Comparison of ENCODE assay signal across 18 cellular contexts in genomic region chr7:139081584-139081983, GRCh38. TPM values are rescaled to one million over a fixed set of nuclear protein-coding genes. Genes with fewer than 3 reads are reported as not detected.
DNase-seq lines count a peak whose midpoint lies in the region; ATAC-seq and TF ChIP-seq lines count a peak whose summit lies in the region.
"Had no signal": no experiment of that assay in that cellular context is flagged by ENCODE, and none has a peak within 500 bp of the region (broad histone marks: within the 10 kb centered on the region; RNA-seq: fewer than 3 reads in every experiment).

No MANE protein-coding gene starts in this region.

- H3K4me1 ChIP-seq in SJCRH30: no peaks in the 10 kb centered on the region

- no peak overlapping the region for H3K4me3 ChIP-seq in SJCRH30

- H3K4me1 Mint-ChIP-seq in activated CD4-positive, alpha-beta T cell treated with anti-CD3 and anti-CD28 coated beads for 36 hours: peaks cover 88% of the 10 kb centered on the region
- peaks cover 57 to 66% of the 10 kb centered on the region in 2 donors for H3K4me1 Mint-ChIP-seq in natural killer cell treated with Interleukin-12 subunit alpha and Interleukin-12 subunit beta and Interleukin-15 and Interleukin-18, amount 100 ng/mL, for 72 hours (ENCODE audit: low read depth in 2 of 2)
- peaks cover 72 to 76% of the 10 kb centered on the region in 2 donors for H3K4me1 Mint-ChIP-seq in natural killer cell
- H3K4me1 Mint-ChIP-seq in activated naive CD8-positive, alpha-beta T cell (ENCODE audit: low read depth): peaks cover 86% of the 10 kb centered on the region
- peaks cover 43 to 96% (median 93%) of the 10 kb centered on the region in 4 donors for H3K4me1 Mint-ChIP-seq in naive thymus-derived CD8-positive, alpha-beta T cell

- ATAC-seq in activated CD4-positive, alpha-beta T cell treated with anti-CD3 and anti-CD28 coated beads for 36 hours: no peak
- ATAC-seq in natural killer cell treated with Interleukin-12 subunit alpha and Interleukin-12 subunit beta and Interleukin-15 and Interleukin-18, amount 100 ng/mL, for 72 hours: no peak
- ATAC-seq in natural killer cell: no peak
- no peak for ATAC-seq in naive thymus-derived CD8-positive, alpha-beta T cell

- DNase-seq in activated CD4-positive, alpha-beta T cell treated with anti-CD3 and anti-CD28 coated beads for 36 hours: no peak
- no peak for DNase-seq in activated CD4-positive, alpha-beta T cell treated with anti-CD3 and anti-CD28 coated beads, Interleukin-2, amount 50 U/mL, for 48 hours
- no peak for DNase-seq in natural killer cell treated with Interleukin-12 subunit alpha and Interleukin-12 subunit beta and Interleukin-15 and Interleukin-18, amount 100 ng/mL, for 72 hours (ENCODE audit: low spot score)
- DNase-seq in natural killer cell (no peak), GM19238 (ENCODE audit: insufficient read length, low spot score) (no peak), SJCRH30 (no peak)
- no peak for DNase-seq in naive thymus-derived CD8-positive, alpha-beta T cell
- DNase-seq: 8988T, C1 segment of cervical spinal cord, Calu3, DMS79, HCEC 1CT, NCI-H1436 treated with DMSO at 0.1 percent for 48 hours, NCI-H2081 treated with DMSO at 0.1 percent for 48 hours, NCI-H524, RPMI8226 had no signal

- H3K9me3 ChIP-seq in SJCRH30 (replicated peaks): no peaks in the 10 kb centered on the region

- CTCF ChIA-PET in activated CD4-positive, alpha-beta T cell treated with anti-CD3 and anti-CD28 coated beads for 36 hours (lab: Charles Lee): interaction anchor here (0.9 to 1.3 kb wide), 2 partner anchors 9 to 15 kb away, joined by 3 to 5 read pairs; no protein-coding TSS in a partner anchor

- no peak for TF ChIP-seq CTCF in natural killer cell (IDR thresholded peaks at IDR 0.05)

- POLR2A ChIA-PET in activated CD4-positive, alpha-beta T cell treated with anti-CD3 and anti-CD28 coated beads for 36 hours (lab: Charles Lee): no interaction called here
- POLR2A ChIA-PET in naive thymus-derived CD8-positive, alpha-beta T cell (lab: Charles Lee): interaction anchor here (0.5 to 10.7 kb wide), 5 partner anchors 10 to 46 kb away, joined by 4 to 121 read pairs (median 8); no protein-coding TSS in a partner anchor

- H3K9me3 Mint-ChIP-seq in activated CD4-positive, alpha-beta T cell treated with anti-CD3 and anti-CD28 coated beads for 36 hours (ENCODE audit: low read depth): no peaks in the 10 kb centered on the region
- no peaks in the 10 kb centered on the region for H3K9me3 Mint-ChIP-seq in natural killer cell treated with Interleukin-12 subunit alpha and Interleukin-12 subunit beta and Interleukin-15 and Interleukin-18, amount 100 ng/mL, for 72 hours
- H3K9me3 Mint-ChIP-seq in natural killer cell: no peaks in the 10 kb centered on the region
- H3K9me3 Mint-ChIP-seq in activated naive CD8-positive, alpha-beta T cell (ENCODE audit: low read depth): no peaks in the 10 kb centered on the region
- H3K9me3 Mint-ChIP-seq in naive thymus-derived CD8-positive, alpha-beta T cell: peaks cover 0 to 2% (median 0%) of the 10 kb centered on the region in 9 donors

- intact Hi-C loops in activated CD4-positive, alpha-beta T cell treated with anti-CD3 and anti-CD28 coated beads for 36 hours (cut with DNase I, micrococcal nuclease): no loop called here
- intact Hi-C loops in natural killer cell (cut with micrococcal nuclease): no loop called here

- H3K27ac Mint-ChIP-seq in activated CD4-positive, alpha-beta T cell treated with anti-CD3 and anti-CD28 coated beads for 36 hours: peak overlapping the region; percentile 79
- peak overlapping the region; percentile 56 to 62 for H3K27ac Mint-ChIP-seq in natural killer cell treated with Interleukin-12 subunit alpha and Interleukin-12 subunit beta and Interleukin-15 and Interleukin-18, amount 100 ng/mL, for 72 hours
- peak overlapping the region in 1 of 2 donors; percentile 27 for H3K27ac Mint-ChIP-seq in natural killer cell
- H3K27ac Mint-ChIP-seq in activated naive CD8-positive, alpha-beta T cell: peak overlapping the region; percentile 91
- peak overlapping the region; percentile 8 to 94 (median 88) for H3K27ac Mint-ChIP-seq in naive thymus-derived CD8-positive, alpha-beta T cell

- H3K27me3 ChIP-seq in SJCRH30: no peaks in the 10 kb centered on the region

- no peak overlapping the region for H3K27ac ChIP-seq in SJCRH30

- peaks cover 94% of the 10 kb centered on the region for H3K36me3 Mint-ChIP-seq in activated CD4-positive, alpha-beta T cell treated with anti-CD3 and anti-CD28 coated beads for 36 hours (ENCODE audit: low read depth)
- peaks cover 59% of the 10 kb centered on the region for H3K36me3 Mint-ChIP-seq in natural killer cell treated with Interleukin-12 subunit alpha and Interleukin-12 subunit beta and Interleukin-15 and Interleukin-18, amount 100 ng/mL, for 72 hours
- peaks cover 43% of the 10 kb centered on the region for H3K36me3 Mint-ChIP-seq in natural killer cell
- H3K36me3 Mint-ChIP-seq in activated naive CD8-positive, alpha-beta T cell: peaks cover 24% of the 10 kb centered on the region
- peaks cover 17 to 100% (median 55%) of the 10 kb centered on the region in 3 donors for H3K36me3 Mint-ChIP-seq in naive thymus-derived CD8-positive, alpha-beta T cell

- no peak overlapping the region for H3K4me3 Mint-ChIP-seq in activated CD4-positive, alpha-beta T cell treated with anti-CD3 and anti-CD28 coated beads for 36 hours
- no peak overlapping the region for H3K4me3 Mint-ChIP-seq in natural killer cell treated with Interleukin-12 subunit alpha and Interleukin-12 subunit beta and Interleukin-15 and Interleukin-18, amount 100 ng/mL, for 72 hours
- H3K4me3 Mint-ChIP-seq in natural killer cell: no peak overlapping the region
- peak overlapping the region; percentile 70 for H3K4me3 Mint-ChIP-seq in activated naive CD8-positive, alpha-beta T cell
- peak overlapping the region in 8 of 10 donors; percentile 57 to 88 (median 77) for H3K4me3 Mint-ChIP-seq in naive thymus-derived CD8-positive, alpha-beta T cell

- no peaks in the 10 kb centered on the region for H3K27me3 Mint-ChIP-seq in activated CD4-positive, alpha-beta T cell treated with anti-CD3 and anti-CD28 coated beads for 36 hours
- no peaks in the 10 kb centered on the region for H3K27me3 Mint-ChIP-seq in natural killer cell treated with Interleukin-12 subunit alpha and Interleukin-12 subunit beta and Interleukin-15 and Interleukin-18, amount 100 ng/mL, for 72 hours
- H3K27me3 Mint-ChIP-seq in natural killer cell (ENCODE audit: low read depth in 2 of 2): no peaks in the 10 kb centered on the region
- no peaks in the 10 kb centered on the region for H3K27me3 Mint-ChIP-seq in activated naive CD8-positive, alpha-beta T cell
- H3K27me3 Mint-ChIP-seq in naive thymus-derived CD8-positive, alpha-beta T cell: no peaks in the 10 kb centered on the region

- no peaks in the 10 kb centered on the region for H3K36me3 ChIP-seq in SJCRH30

RNA-seq across cellular contexts. Expression of gene ZC3HAV1, which starts 27.9 kb away (rescaled TPM):
- 100 to 1,000 TPM; 110 to 120 TPM for total RNA-seq in activated CD4-positive, alpha-beta T cell treated with anti-CD3 and anti-CD28 coated beads for 36 hours
- 100 to 1,000 TPM in 1 of 2 donors, 10 to 100 TPM in 1; 88.2 to 104 TPM for total RNA-seq in natural killer cell treated with Interleukin-12 subunit alpha and Interleukin-12 subunit beta and Interleukin-15 and Interleukin-18, amount 100 ng/mL, for 72 hours
- total RNA-seq in natural killer cell: 100 to 1,000 TPM; 129 to 153 (median 137) TPM
- 100 to 1,000 TPM; 202 to 214 TPM for total RNA-seq in naive thymus-derived CD8-positive, alpha-beta T cell
- 100 to 1,000 TPM; 144 to 188 (median 162) TPM for polyA plus RNA-seq in naive thymus-derived CD8-positive, alpha-beta T cell
- total RNA-seq in SJCRH30 (2014; rRNA removed; shearing (Covaris generic)): 11.0 and 11.1 TPM in 2 replicates

RNA-seq across cellular contexts. Expression of gene ZC3HAV1L, which starts 45.7 kb away (rescaled TPM):
- total RNA-seq in activated CD4-positive, alpha-beta T cell treated with anti-CD3 and anti-CD28 coated beads for 36 hours: 10 to 100 TPM; 19.8 to 23.2 TPM
- total RNA-seq in natural killer cell treated with Interleukin-12 subunit alpha and Interleukin-12 subunit beta and Interleukin-15 and Interleukin-18, amount 100 ng/mL, for 72 hours: 1 to 10 TPM; 3.7 to 8.7 TPM
- 1 to 10 TPM in 2 of 3 donors, under 1 TPM in 1; 0.75 to 2.3 (median 1.1) TPM for total RNA-seq in natural killer cell
- total RNA-seq in naive thymus-derived CD8-positive, alpha-beta T cell: under 1 TPM; 0.26 to 0.36 TPM
- polyA plus RNA-seq in naive thymus-derived CD8-positive, alpha-beta T cell: under 1 TPM in 1 of 3 donors, not detected in 2; 0.23 TPM
- 57.1 and 62.4 TPM in 2 replicates for total RNA-seq in SJCRH30 (2014; rRNA removed; shearing (Covaris generic))
- total RNA-seq: OCI-LY7 had no signal

Comparison
In these comparisons a context has a peak if more than half of its experiments do, and no peak if none do; other contexts are left out.
1. H3K4me3 Mint-ChIP-seq: peak in activated naive CD8-positive, alpha-beta T cell (single experiment) and naive thymus-derived CD8-positive, alpha-beta T cell (8 of 10); none in activated CD4-positive, alpha-beta T cell treated with anti-CD3 and anti-CD28 coated beads for 36 hours (single experiment), natural killer cell treated with Interleukin-12 subunit alpha and Interleukin-12 subunit beta and Interleukin-15 and Interleukin-18, amount 100 ng/mL, for 72 hours (single experiment) and natural killer cell (single experiment).